ENCODE assay signal across 15 cellular contexts in genomic region chr6:18307006-18307405, GRCh38. TPM values are rescaled to one million over a fixed set of nuclear protein-coding genes. Genes with fewer than 3 reads are reported as not detected.
DNase-seq lines count a peak whose midpoint lies in the region; ATAC-seq, FAIRE-seq and TF ChIP-seq lines count a peak whose summit lies in the region.
"Had no signal": no experiment of that assay in that cellular context is flagged by ENCODE, and none has a peak within 500 bp of the region (broad histone marks: within the 10 kb centered on the region; RNA-seq: fewer than 3 reads in every experiment).

No MANE protein-coding gene starts in this region.

- H4K8ac ChIP-seq in IMR-90 (ENCODE audit: low read depth in 2 of 2, low read length in 2 of 2) (peak overlapping the region in 1 of 2 experiments; percentile 74; a peak in 2 of 4 replicates), mesenchymal stem cell (ENCODE audit: low read length) (no peak overlapping the region)

- peak overlapping the region; percentile 74 for H4K91ac ChIP-seq in IMR-90 (ENCODE audit: insufficient read depth, low read depth, low read length)
- no peak overlapping the region for H4K91ac ChIP-seq in mesenchymal stem cell (ENCODE audit: low read length)

- H2BK15ac ChIP-seq in IMR-90 (ENCODE audit: low read depth, low read length) (peak overlapping the region; percentile 86; the same call in 1 of the 3 replicates), mesenchymal stem cell (ENCODE audit: low read depth, poor library complexity, severe bottlenecking) (no peak overlapping the region)

- H2BK12ac ChIP-seq in mesenchymal stem cell (ENCODE audit: low read length in 2 of 2): no peak overlapping the region

- no peaks in the 10 kb centered on the region for H3K79me1 ChIP-seq in IMR-90 (ENCODE audit: low read depth in 1 of 2, low read length in 2 of 2)
- no peaks in the 10 kb centered on the region for H3K79me1 ChIP-seq in mesenchymal stem cell (replicated peaks; ENCODE audit: low read length, poor library complexity, severe bottlenecking)

- CTCF ChIA-PET in IMR-90 (lab: Yijun Ruan, JAX): no interaction called here

- H3K36me3 ChIP-seq in IMR-90 (ENCODE audit: control insufficient read depth, insufficient read depth, low read length) (no peaks in the 10 kb centered on the region), bronchial epithelial cell (ENCODE audit: control insufficient read depth, insufficient read depth, low read length) (no peaks in the 10 kb centered on the region), mesenchymal stem cell (ENCODE audit: control insufficient read depth in 1 of 2, insufficient read depth in 2 of 2, low read depth in 1 of 2, low read length in 2 of 2) (no peaks in the 10 kb centered on the region), kidney (ENCODE audit: control insufficient read depth in 1 of 2, insufficient read depth in 2 of 2, low read length in 2 of 2) (no peaks in the 10 kb centered on the region)
- H3K36me3 ChIP-seq: neutrophil, tibial artery had no signal

- FAIRE-seq in bronchial epithelial cell (lab: Jason Lieb, UNC) (no peak), kidney (lab: Jason Lieb, UNC) (no peak)
- FAIRE-seq: GM12892 had no signal

- H3K14ac ChIP-seq in IMR-90 (replicated peaks; ENCODE audit: low read depth, low read length): peak overlapping the region; percentile 94
- H3K14ac ChIP-seq in mesenchymal stem cell (ENCODE audit: low read length in 2 of 2): no peak overlapping the region

- no TSS peak for BruUV-seq in IMR-90 (replicated peaks; lab: Mats Ljungman, UMichigan)

- no peak for TF ChIP-seq RAD21 in IMR-90 (IDR thresholded peaks at IDR 0.05; ENCODE audit: low read length)

- H2AK9ac ChIP-seq in IMR-90 (replicated peaks; ENCODE audit: low read depth, low read length, poor library complexity): peak overlapping the region; percentile 52

- H3K27ac ChIP-seq in IMR-90 (ENCODE audit: insufficient read depth, low read length): peak overlapping the region; percentile 35
- H3K27ac ChIP-seq in mesenchymal stem cell (ENCODE audit: low read length, poor library complexity, severe bottlenecking): peak overlapping the region; percentile 62
- no peak overlapping the region for H3K27ac ChIP-seq in kidney (ENCODE audit: low read depth in 2 of 2, low read length in 2 of 2)
- H3K27ac ChIP-seq: neutrophil, SK-N-MC, tibial artery had no signal

- H4K5ac ChIP-seq in IMR-90 (ENCODE audit: low read depth, low read length): no peak overlapping the region; the same call in 1 of the 2 replicates

- H3K9me1 ChIP-seq in IMR-90 (ENCODE audit: insufficient read depth, low read length): peaks cover 9% of the 10 kb centered on the region

- peak overlapping the region; percentile 94 for H2BK5ac ChIP-seq in IMR-90 (ENCODE audit: low read depth, low read length, poor library complexity, severe bottlenecking)
- no peak overlapping the region for H2BK5ac ChIP-seq in mesenchymal stem cell (ENCODE audit: low read depth, low read length, poor library complexity, severe bottlenecking)

- peak overlapping the region; percentile 49; the same call in 1 of the 2 replicates for H3K18ac ChIP-seq in IMR-90 (ENCODE audit: low read depth, low read length)
- no peak overlapping the region for H3K18ac ChIP-seq in mesenchymal stem cell (ENCODE audit: low read depth in 1 of 2, low read length in 2 of 2)

- peak overlapping the region; percentile 95 for H3K4ac ChIP-seq in IMR-90 (ENCODE audit: low read depth, low read length)
- no peak overlapping the region for H3K4ac ChIP-seq in mesenchymal stem cell (ENCODE audit: low read depth in 1 of 2, low read length in 2 of 2)

- H3K4me1 ChIP-seq in IMR-90 (ENCODE audit: control insufficient read depth, insufficient read depth, low read length) (peaks cover 13% of the 10 kb centered on the region), mesenchymal stem cell (ENCODE audit: control insufficient read depth, insufficient read depth, low read depth, low read length) (peaks cover 2% of the 10 kb centered on the region), kidney (ENCODE audit: control insufficient read depth in 1 of 2, insufficient read depth in 1 of 2, low read depth in 1 of 2, low read length in 2 of 2) (no peaks in the 10 kb centered on the region)
- H3K4me1 ChIP-seq: tibial artery had no signal

- peak; percentile 96 for DNase-seq in EL
- peak; percentile 48 for DNase-seq in IMR-90
- DNase-seq in bronchial epithelial cell (ENCODE audit: low read depth): peak; percentile 81
- DNase-seq in mesenchymal stem cell: peak; percentile 34
- no peak for DNase-seq in kidney
- no peak for DNase-seq in dermis blood vessel endothelial cell
- no peak for DNase-seq in activated gamma-delta T cell treated with Interleukin-2 at 50 U/mL for 16 hours
- DNase-seq in hypothalamus (lab: John Stamatoyannopoulos, UW): no peak
- DNase-seq: activated CD4-positive, CD25-positive, alpha-beta regulatory T cell treated with anti-CD3 and anti-CD28 coated beads, Interleukin-2, amount 50 U/mL, for 72 hours; NCI-H1436 treated with DMSO at 0.1 percent for 48 hours; tibial artery had no signal

- H2BK120ac ChIP-seq in IMR-90 (ENCODE audit: low read depth, low read length): peak overlapping the region; percentile 95
- no peak overlapping the region for H2BK120ac ChIP-seq in mesenchymal stem cell (ENCODE audit: low read depth, low read length)

- TF ChIP-seq CTCF in IMR-90 (conservative IDR thresholded peaks at IDR 0.05; ENCODE audit: low read depth, low read length) (no peak), bronchial epithelial cell (IDR thresholded peaks at IDR 0.05; ENCODE audit: insufficient read depth, low read length, severe bottlenecking) (no peak), kidney (IDR thresholded peaks at IDR 0.05; ENCODE audit: borderline replicate concordance, extremely low read depth, insufficient read depth) (no peak)

- H3K4me2 ChIP-seq in IMR-90 (ENCODE audit: low read depth, low read length): peak overlapping the region; percentile 40; the same call in 1 of the 2 replicates
- no peak overlapping the region for H3K4me2 ChIP-seq in mesenchymal stem cell (ENCODE audit: low read length, poor library complexity, severe bottlenecking)

- peak overlapping the region; percentile 99 for H2BK20ac ChIP-seq in IMR-90 (ENCODE audit: low read depth, low read length)

- H3K27me3 ChIP-seq in IMR-90 (ENCODE audit: control insufficient read depth, insufficient read depth, low read length) (no peaks in the 10 kb centered on the region), bronchial epithelial cell (ENCODE audit: control insufficient read depth, insufficient read depth, low read length) (no peaks in the 10 kb centered on the region), mesenchymal stem cell (ENCODE audit: control insufficient read depth in 1 of 2, insufficient read depth in 1 of 2, low read length in 2 of 2) (no peaks in the 10 kb centered on the region)
- H3K27me3 ChIP-seq: neutrophil, tibial artery had no signal

- 100% methylated on average over 1 of the region's 2 CpGs; no CpG with 5 or more reads in 1 of the 2 experiments for WGBS in IMR-90 (ENCODE audit: extremely low coverage in 2 of 2, insufficient read length in 1 of 2), 2 experiments
- 89% methylated on average over 1 of the region's 2 CpGs for WGBS in mesenchymal stem cell

- H4K20me1 ChIP-seq in IMR-90 (ENCODE audit: insufficient read depth, low read length): no peaks in the 10 kb centered on the region

- H2AK5ac ChIP-seq in IMR-90 (ENCODE audit: low read depth, low read length): peak overlapping the region; percentile 85; the same call in 1 of the 2 replicates
- no peak overlapping the region for H2AK5ac ChIP-seq in mesenchymal stem cell (ENCODE audit: low read length, severe bottlenecking)

- H2AFZ ChIP-seq in IMR-90 (replicated peaks; ENCODE audit: low read length, poor library complexity) (peak overlapping the region; percentile 82), mesenchymal stem cell (ENCODE audit: low read depth, low read length) (no peak overlapping the region)

- POLR2A ChIA-PET in IMR-90 (lab: Charles Lee; ENCODE audit: unreplicated experiment): no interaction called here

- peak; percentile 52 for ATAC-seq in IMR-90 (ENCODE audit: low read depth)
- ATAC-seq: activated T-helper 17 cell treated with anti-CD3 and anti-CD28 coated beads, Interleukin-2, amount 50 U/mL, for 72 hours had no signal

- in situ Hi-C loops in IMR-90 (cut with MboI; ENCODE audit: low sequenced_read_pairs): no loop called here

- H3K9ac ChIP-seq in IMR-90 (ENCODE audit: low read depth, low read length): no peak overlapping the region
- no peak overlapping the region for H3K9ac ChIP-seq in mesenchymal stem cell (ENCODE audit: low read length)
- no peak overlapping the region for H3K9ac ChIP-seq in kidney (ENCODE audit: low read length in 2 of 2)

- H3K4me3 ChIP-seq in IMR-90 (ENCODE audit: insufficient read depth, low read depth, low read length): no peak overlapping the region
- no peak overlapping the region for H3K4me3 ChIP-seq in bronchial epithelial cell (ENCODE audit: low read depth, low read length)
- no peak overlapping the region for H3K4me3 ChIP-seq in mesenchymal stem cell (ENCODE audit: insufficient read depth in 1 of 2, low read depth in 1 of 2, low read length in 2 of 2)
- H3K4me3 ChIP-seq in kidney (ENCODE audit: low read length in 2 of 2): no peak overlapping the region
- H3K4me3 ChIP-seq: SK-N-MC, tibial artery had no signal

- TF ChIP-seq POLR2A in IMR-90 (IDR thresholded peaks at IDR 0.05; ENCODE audit: low read depth, low read length): no peak

- dilution Hi-C loops in IMR-90 (cut with HindIII; ENCODE audit: low sequenced_read_pairs, unreplicated experiment): no loop called here

- intact Hi-C loops in IMR-90 (cut with micrococcal nuclease): loop anchor here (5.0 kb wide), 1 partner anchor 150 kb away; the partner anchor contains the start of genes KDM1B and TPMT
- intact Hi-C loops in kidney (cut with DNase I): no loop called here

- peak overlapping the region; percentile 5; the same call in 1 of the 2 replicates for H3K56ac ChIP-seq in IMR-90 (ENCODE audit: extremely low read depth, insufficient read depth, low read length)

- H3K23ac ChIP-seq in IMR-90 (ENCODE audit: low read depth, low read length): peak overlapping the region; percentile 58
- no peak overlapping the region for H3K23ac ChIP-seq in mesenchymal stem cell (ENCODE audit: low read length in 2 of 2)

- peaks cover 2% of the 10 kb centered on the region; the same call in 1 of the 2 replicates for H3K9me3 ChIP-seq in IMR-90 (ENCODE audit: control insufficient read depth, insufficient read depth, low read length)
- H3K9me3 ChIP-seq in mesenchymal stem cell (ENCODE audit: control insufficient read depth, low read length): no peaks in the 10 kb centered on the region
- no peaks in the 10 kb centered on the region for H3K9me3 ChIP-seq in kidney (ENCODE audit: control insufficient read depth in 1 of 2, low read length in 2 of 2)
- H3K9me3 ChIP-seq: neutrophil, tibial artery had no signal

RNA-seq across cellular contexts. Expression of gene DEK, which starts 42.7 kb away (rescaled TPM):
- 33.5 and 82.8 TPM in 2 replicates for total RNA-seq in IMR-90 (2012; rRNA removed)
- 37.1 and 37.4 TPM in 2 replicates for polyA plus RNA-seq in IMR-90 (2012; rRNA removed)
- polyA plus RNA-seq in IMR-90 (2012; cell fraction: cytosol; rRNA removed): 9.5 and 16.0 TPM in 2 replicates
- 5.2 and 18.1 TPM in 2 replicates for polyA plus RNA-seq in IMR-90 (2012; cell fraction: nucleus; rRNA removed; ENCODE audit: low replicate concordance)
- total RNA-seq in bronchial epithelial cell: 50.3 and 63.1 TPM in 2 replicates
- polyA plus RNA-seq in mesenchymal stem cell (2013, experiment 1 of 2): 82.1 TPM
- polyA plus RNA-seq in mesenchymal stem cell (2013, experiment 2 of 2): 79.4 TPM
- 67.2 TPM for total RNA-seq in kidney
- polyA plus RNA-seq in kidney (ENCODE audit: insufficient read depth, low read depth, low replicate concordance): 23.7 TPM
- total RNA-seq in dermis blood vessel endothelial cell: 122 and 136 TPM in 2 replicates

Comparison
In these comparisons a context has a peak if more than half of its experiments do, and no peak if none do; other contexts are left out.
1. DNase-seq: peak in EL (single experiment), IMR-90 (single experiment), bronchial epithelial cell (single experiment) and mesenchymal stem cell (single experiment); none in kidney (single experiment), dermis blood vessel endothelial cell (single experiment), activated gamma-delta T cell treated with Interleukin-2 at 50 U/mL for 16 hours (single experiment) and hypothalamus (0 of 51).
2. H3K27ac ChIP-seq: peak in IMR-90 (single experiment) and mesenchymal stem cell (single experiment); none in kidney (0 of 2).